In genomic region chr10:12252882-12253546, GRCh38 we compare ENCODE assay signal across 8 cellular contexts. TPM values are rescaled to one million over a fixed set of nuclear protein-coding genes. Genes with fewer than 3 reads are reported as not detected.
DNase-seq lines count a peak whose midpoint lies in the region; ATAC-seq, FAIRE-seq and TF ChIP-seq lines count a peak whose summit lies in the region.

No MANE protein-coding gene starts in this region.

- CTCF ChIA-PET in GM12878 (lab: Yijun Ruan, JAX), result interaction anchor here (0.8 to 2.0 kb wide), 7 partner anchors 10 to 529 kb away, joined by 3 to 12 read pairs (median 4); no protein-coding TSS in a partner anchor

- no peaks in the 10 kb centered on the region for H3K4me1 ChIP-seq in GM12878 (ENCODE audit: control insufficient read depth, insufficient read depth, low read length)
- no peaks in the 10 kb centered on the region for H3K4me1 ChIP-seq in smooth muscle cell (ENCODE audit: low read depth)

- H3K27me3 ChIP-seq in GM12878 (replicated peaks in 1 of 2; ENCODE audit: control insufficient read depth in 2 of 2, insufficient read depth in 2 of 2, low read length in 1 of 2), result no peaks in the 10 kb centered on the region
- no peaks in the 10 kb centered on the region for H3K27me3 ChIP-seq in smooth muscle cell (ENCODE audit: low read depth)

- H3K9ac ChIP-seq in GM12878 (ENCODE audit: control insufficient read depth, insufficient read depth, low read length), result no peak overlapping the region
- no peak overlapping the region for H3K9ac ChIP-seq in smooth muscle cell (ENCODE audit: low read depth)

- no peak for TF ChIP-seq EP300 in GM12878 (IDR thresholded peaks at IDR 0.05; ENCODE audit: borderline replicate concordance in 1 of 2, control insufficient read depth in 1 of 2, low read depth in 2 of 2, low read length in 2 of 2)

- no peaks in the 10 kb centered on the region for H3K4me1 Mint-ChIP-seq in activated CD4-positive, alpha-beta T cell treated with anti-CD3 and anti-CD28 coated beads, Interleukin-2, amount 10 ng/mL, durations not matched to agents 24 days and 14 days
- H3K4me1 Mint-ChIP-seq in IgD-negative memory B cell, result peaks cover 6 to 8% (median 8%) of the 10 kb centered on the region in 3 donors

- intact Hi-C loops in activated CD4-positive, alpha-beta T cell treated with anti-CD3 and anti-CD28 coated beads, Interleukin-2, amount 10 ng/mL, durations not matched to agents 24 days and 14 days (cut with micrococcal nuclease), result no loop called here
- intact Hi-C loops in GM12878 (cut with micrococcal nuclease; ENCODE audit: unreplicated experiment), result loop anchor here (1.0 to 5.0 kb wide), 3 partner anchors 458 to 650 kb away; no protein-coding TSS in a partner anchor

- H3K36me3 Mint-ChIP-seq in activated CD4-positive, alpha-beta T cell treated with anti-CD3 and anti-CD28 coated beads, Interleukin-2, amount 10 ng/mL, durations not matched to agents 24 days and 14 days (ENCODE audit: low read depth), result peaks cover 30% of the 10 kb centered on the region
- peaks cover 5% of the 10 kb centered on the region for H3K36me3 Mint-ChIP-seq in IgD-negative memory B cell

- no peak overlapping the region for H3K4me3 ChIP-seq in GM12878
- no peak overlapping the region for H3K4me3 ChIP-seq in smooth muscle cell

- H4K20me1 ChIP-seq in GM12878 (ENCODE audit: control insufficient read depth, insufficient read depth) (no peaks in the 10 kb centered on the region), smooth muscle cell (ENCODE audit: low read depth) (no peaks in the 10 kb centered on the region)

- no peaks in the 10 kb centered on the region for H3K27me3 Mint-ChIP-seq in activated CD4-positive, alpha-beta T cell treated with anti-CD3 and anti-CD28 coated beads, Interleukin-2, amount 10 ng/mL, durations not matched to agents 24 days and 14 days
- H3K27me3 Mint-ChIP-seq in IgD-negative memory B cell, result no peaks in the 10 kb centered on the region

- H3K79me2 ChIP-seq in GM12878 (ENCODE audit: control insufficient read depth, insufficient read depth, low read length) (no peaks in the 10 kb centered on the region), smooth muscle cell (ENCODE audit: low read depth) (no peaks in the 10 kb centered on the region)

- peak; percentile 64 to 70 (median 69) for TF ChIP-seq CTCF in GM12878 (IDR thresholded peaks at IDR 0.05 in 2 of 3, conservative IDR thresholded peaks at IDR 0.05 in 1 of 3; ENCODE audit: control insufficient read depth in 2 of 3, extremely low read depth in 1 of 3, insufficient read depth in 1 of 3, low read depth in 3 of 3, low read length in 3 of 3)
- TF ChIP-seq CTCF in smooth muscle cell (IDR thresholded peaks at IDR 0.05; ENCODE audit: borderline replicate concordance, insufficient read depth, poor library complexity, severe bottlenecking), result peak; percentile 22

- WGBS in GM12878 (ENCODE audit: insufficient coverage, insufficient replicate concordance, low lambda C conversion rate, missing lambda C conversion rate), result 20% methylated on average over 13 of the region's 13 CpGs
- 81% methylated on average over 13 of the region's 13 CpGs for WGBS in smooth muscle cell (ENCODE audit: low lambda C conversion rate)

- H3K27ac ChIP-seq in GM12878 (ENCODE audit: control insufficient read depth, insufficient read depth) (no peak overlapping the region), smooth muscle cell (ENCODE audit: low read depth) (no peak overlapping the region)

- H3K4me2 ChIP-seq in GM12878 (ENCODE audit: control insufficient read depth, insufficient read depth) (no peak overlapping the region), smooth muscle cell (no peak overlapping the region)

- no TSS peak for BruUV-seq in GM12878 (replicated peaks; lab: Mats Ljungman, UMichigan)

- FAIRE-seq in GM12878 (lab: Jason Lieb, UNC), result peak; percentile 18

- no peaks in the 10 kb centered on the region for H3K9me3 ChIP-seq in GM12878 (replicated peaks; ENCODE audit: control insufficient read depth, insufficient read depth, low read length)
- no peaks in the 10 kb centered on the region for H3K9me3 ChIP-seq in smooth muscle cell (replicated peaks; ENCODE audit: low read depth)

- in situ Hi-C loops in GM12878 (cut with MboI), result loop anchor here (5.0 kb wide), 1 partner anchor 459 kb away; no protein-coding TSS in a partner anchor

- no peaks in the 10 kb centered on the region for H3K9me3 Mint-ChIP-seq in activated CD4-positive, alpha-beta T cell treated with anti-CD3 and anti-CD28 coated beads, Interleukin-2, amount 10 ng/mL, durations not matched to agents 24 days and 14 days
- no peaks in the 10 kb centered on the region for H3K9me3 Mint-ChIP-seq in IgD-negative memory B cell

- DNase-seq in activated CD4-positive, alpha-beta T cell treated with anti-CD3 and anti-CD28 coated beads, Interleukin-2, amount 10 ng/mL, durations not matched to agents 24 days and 14 days, result peak; percentile 70
- DNase-seq in activated CD4-positive, alpha-beta T cell treated with anti-CD3 and anti-CD28 coated beads for 1 hour, result no peak
- DNase-seq in GM12878 (ENCODE audit: low read depth, low spot score), result no peak
- DNase-seq in smooth muscle cell (lab: John Stamatoyannopoulos, UW; ENCODE audit: unreplicated experiment), result no peak
- DNase-seq in NCI-H2081 (lab: John Stamatoyannopoulos, UW), result no peak

- H3K4me3 Mint-ChIP-seq in activated CD4-positive, alpha-beta T cell treated with anti-CD3 and anti-CD28 coated beads, Interleukin-2, amount 10 ng/mL, durations not matched to agents 24 days and 14 days, result no peak overlapping the region
- peak overlapping the region; percentile 27 to 86 (median 76) for H3K4me3 Mint-ChIP-seq in IgD-negative memory B cell

- ATAC-seq in GM12878, result peak; percentile 96
- no peak for ATAC-seq in HG02571 (IDR thresholded peaks at IDR 0.05; ENCODE audit: unreplicated experiment)
- no peak for ATAC-seq in GM19455 (IDR thresholded peaks at IDR 0.05; ENCODE audit: unreplicated experiment)

- TF ChIP-seq POLR2A in GM12878 (IDR thresholded peaks at IDR 0.05; ENCODE audit: low read depth, low read length), result no peak

- RAD21 ChIA-PET in GM12878 (lab: Charles Lee; ENCODE audit: unreplicated experiment), result interaction anchor here (1.3 to 2.4 kb wide), 3 partner anchors 38 to 458 kb away, joined by 4 to 9 read pairs (median 7); no protein-coding TSS in a partner anchor

- H2AFZ ChIP-seq in GM12878 (ENCODE audit: control insufficient read depth, low read depth, low read length) (no peak overlapping the region), smooth muscle cell (ENCODE audit: low read depth) (no peak overlapping the region)

- no peak overlapping the region for H3K27ac Mint-ChIP-seq in activated CD4-positive, alpha-beta T cell treated with anti-CD3 and anti-CD28 coated beads, Interleukin-2, amount 10 ng/mL, durations not matched to agents 24 days and 14 days
- H3K27ac Mint-ChIP-seq in IgD-negative memory B cell, result peak overlapping the region; percentile 68 to 90 (median 89)

- SMC1A ChIA-PET in GM12878 (lab: Charles Lee; ENCODE audit: uncharacterized antibody, unreplicated experiment), result interaction anchor here (0.6 to 2.7 kb wide), 3 partner anchors 10 to 403 kb away, joined by 3 to 11 read pairs (median 6); no protein-coding TSS in a partner anchor

- H3K36me3 ChIP-seq in GM12878 (ENCODE audit: control insufficient read depth in 2 of 2, insufficient read depth in 2 of 2, low read length in 1 of 2), result peaks cover 0 to 17% of the 10 kb centered on the region in 2 experiments; a peak in 3 of 4 replicates
- H3K36me3 ChIP-seq in smooth muscle cell (ENCODE audit: low read depth), result peaks cover 7% of the 10 kb centered on the region

- H3F3A ChIP-seq in smooth muscle cell (ENCODE audit: low read depth), result no peaks in the 10 kb centered on the region

- POLR2A ChIA-PET in GM12878 (lab: Charles Lee), result interaction anchor here (0.6 to 1.1 kb wide), 3 partner anchors 12 to 864 kb away, joined by 3 read pairs; no protein-coding TSS in a partner anchor

- peak; percentile 86 for TF ChIP-seq RAD21 in GM12878 (IDR thresholded peaks at IDR 0.05; ENCODE audit: insufficient read depth, low read depth, low read length)

RNA-seq across cellular contexts. Expression of gene CDC123, which starts 57.0 kb away (rescaled TPM):
- total RNA-seq in activated CD4-positive, alpha-beta T cell treated with anti-CD3 and anti-CD28 coated beads, Interleukin-2, amount 10 ng/mL, durations not matched to agents 24 days and 14 days, result 184 and 185 TPM in 2 replicates
- polyA plus RNA-seq in IgD-negative memory B cell, result 104 TPM
- total RNA-seq in GM12878 (2013; cell fraction: nucleolus; rRNA removed), result 123 and 135 TPM in 2 replicates
- 207 and 215 TPM in 2 replicates for total RNA-seq in GM12878 (2014; rRNA removed)
- total RNA-seq in GM12878 (2014; rRNA removed; fragmentation: Illumina TruSeq; extraction: Trizol), result 186 and 203 TPM in 2 replicates
- total RNA-seq in GM12878 (2021), result 128 and 135 TPM in 2 replicates
- 103 TPM for polyA plus RNA-seq in GM12878 (2011; ENCODE audit: low read depth)
- 128 and 162 TPM in 2 replicates for polyA plus RNA-seq in GM12878 (2011; rRNA removed)
- polyA plus RNA-seq in GM12878 (2011; cell fraction: cytosol; rRNA removed), result 145 and 166 TPM in 2 replicates
- polyA plus RNA-seq in GM12878 (2011; cell fraction: nucleus; rRNA removed), result 86.0 and 86.3 TPM in 2 replicates
- polyA plus RNA-seq in GM12878 (2012), result 79.4 and 127 TPM in 2 replicates
- polyA plus RNA-seq in GM12878 (2014; fragmentation: Illumina TruSeq; extraction: Trizol), result 278 and 295 TPM in 2 replicates
- 100 to 1,000 TPM; 162 to 226 TPM for polyA plus RNA-seq in GM12878 (2014; fragmentation: Nextera tagmentation; extraction: Ambion mirVana)
- polyA plus RNA-seq in GM12878 (2014; rRNA removed), result 162 and 165 TPM in 2 replicates
- polyA plus RNA-seq in GM12878 (2016; fragmentation: Nextera tagmentation; extraction: Ambion mirVana), result 100 to 1,000 TPM; 347 to 360 TPM
- 188 and 333 TPM in 2 replicates for polyA minus RNA-seq in GM12878 (2011; rRNA and poly(A)+ RNA removed)
- 72.7 and 85.7 TPM in 2 replicates for polyA minus RNA-seq in GM12878 (2011; cell fraction: cytosol; rRNA and poly(A)+ RNA removed)
- 46.7 and 86.5 TPM in 2 replicates for polyA minus RNA-seq in GM12878 (2011; cell fraction: nucleus; rRNA and poly(A)+ RNA removed)
- 78.2 and 87.4 TPM in 2 replicates for total RNA-seq in smooth muscle cell
- 97.2 and 103 TPM in 2 replicates for polyA plus RNA-seq in smooth muscle cell

RNA-seq across cellular contexts. Expression of gene NUDT5, which starts 57.3 kb away (rescaled TPM):
- 123 and 128 TPM in 2 replicates for total RNA-seq in activated CD4-positive, alpha-beta T cell treated with anti-CD3 and anti-CD28 coated beads, Interleukin-2, amount 10 ng/mL, durations not matched to agents 24 days and 14 days
- polyA plus RNA-seq in IgD-negative memory B cell (48.6 TPM), GM12878 (2011; rRNA removed) (144 and 148 TPM in 2 replicates), GM12878 (2014; fragmentation: Illumina TruSeq; extraction: Trizol) (113 and 166 TPM in 2 replicates), GM12878 (2014; fragmentation: Nextera tagmentation; extraction: Ambion mirVana) (100 to 1,000 TPM; 293 to 345 TPM), GM12878 (2014; rRNA removed) (84.8 and 90.4 TPM in 2 replicates), GM12878 (2016; fragmentation: Nextera tagmentation; extraction: Ambion mirVana) (100 to 1,000 TPM; 223 to 233 TPM), smooth muscle cell (89.6 and 101 TPM in 2 replicates)
- 45.6 and 54.5 TPM in 2 replicates for total RNA-seq in GM12878 (2013; cell fraction: nucleolus; rRNA removed)
- total RNA-seq in GM12878 (2014; rRNA removed) (74.1 and 83.2 TPM in 2 replicates), GM12878 (2014; rRNA removed; fragmentation: Illumina TruSeq; extraction: Trizol) (149 and 162 TPM in 2 replicates), GM12878 (2021) (90.1 and 91.2 TPM in 2 replicates), smooth muscle cell (64.8 and 67.3 TPM in 2 replicates)
- polyA plus RNA-seq in GM12878 (2011; ENCODE audit: low read depth), result 52.0 TPM
- polyA plus RNA-seq in GM12878 (2011; cell fraction: cytosol; rRNA removed), result 105 and 119 TPM in 2 replicates
- polyA plus RNA-seq in GM12878 (2011; cell fraction: nucleus; rRNA removed), result 58.0 and 63.0 TPM in 2 replicates
- polyA plus RNA-seq in GM12878 (2012), result 67.7 and 72.8 TPM in 2 replicates
- 60.9 and 79.7 TPM in 2 replicates for polyA minus RNA-seq in GM12878 (2011; rRNA and poly(A)+ RNA removed)
- 21.9 and 26.1 TPM in 2 replicates for polyA minus RNA-seq in GM12878 (2011; cell fraction: cytosol; rRNA and poly(A)+ RNA removed)
- polyA minus RNA-seq in GM12878 (2011; cell fraction: nucleus; rRNA and poly(A)+ RNA removed), result 11.4 and 24.4 TPM in 2 replicates
